1 cellular context compared by ENCODE assay signal in genomic region chr5:499233-500209, GRCh38.
TF ChIP-seq lines count a peak whose summit lies in the region.

No MANE protein-coding gene starts in this region.

TF ChIP-seq in IMR-90, 13 proteins besides CTCF, POLR2A, EP300 and RAD21 (continued from another document):
- no peak for TF ChIP-seq USF2 (IDR thresholded peaks at IDR 0.05; ENCODE audit: low read depth, low read length)
- no peak for TF ChIP-seq CEBPB (IDR thresholded peaks at IDR 0.05; ENCODE audit: low read depth, low read length)
- TF ChIP-seq FOS (IDR thresholded peaks at IDR 0.05; ENCODE audit: low read depth, low read length): no peak
- TF ChIP-seq RFX5 (IDR thresholded peaks at IDR 0.05; ENCODE audit: low read depth, low read length): no peak
- no peak for TF ChIP-seq BHLHE40 (IDR thresholded peaks at IDR 0.05; ENCODE audit: low read depth, low read length)
